In the genomic region with DNA sequence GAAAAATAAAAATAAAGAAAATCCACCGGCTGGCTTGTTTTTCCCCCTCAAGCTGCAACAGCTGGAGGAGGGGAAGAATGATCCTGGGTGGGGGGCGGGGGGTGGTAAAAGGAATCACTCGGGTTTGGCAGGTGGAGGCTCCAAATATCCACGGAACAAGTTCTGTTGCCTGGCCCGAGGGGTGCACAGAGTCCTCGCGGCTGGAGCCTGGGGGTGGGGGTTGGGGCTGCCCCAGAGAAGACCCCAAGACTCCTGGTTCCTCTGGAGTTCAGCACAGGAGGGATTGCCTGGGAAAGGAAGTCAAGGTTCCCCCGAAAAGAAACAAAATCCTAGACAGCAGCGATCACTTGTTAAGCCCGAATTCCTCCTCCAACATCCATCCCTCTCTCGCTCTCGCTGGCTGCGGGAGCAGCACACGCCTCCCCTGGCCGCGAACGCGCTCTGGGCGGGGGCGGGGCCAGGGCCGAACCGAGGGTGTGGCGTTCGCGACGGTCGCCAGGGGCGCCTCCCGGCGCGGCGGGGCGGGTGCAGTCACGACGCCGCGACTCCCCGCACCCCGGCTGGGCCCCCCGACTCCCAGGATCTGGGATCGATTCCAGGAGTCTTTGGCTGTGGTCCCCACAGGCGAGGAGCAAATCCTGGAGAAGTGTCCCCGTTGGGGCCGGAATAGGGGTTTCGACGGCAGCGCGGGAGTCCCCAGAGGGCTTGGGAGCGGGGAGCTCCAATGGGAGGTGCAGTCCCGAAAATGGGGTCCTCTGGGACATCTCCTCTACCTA, we compare ENCODE assay signal across 10 cellular contexts. TPM values are rescaled to one million over a fixed set of nuclear protein-coding genes. Genes with fewer than 3 reads are reported as not detected.
DNase-seq lines count a peak whose midpoint lies in the region; ATAC-seq and TF ChIP-seq lines count a peak whose summit lies in the region.
"Had no signal": no experiment of that assay in that cellular context is flagged by ENCODE, and none has a peak within 500 bp of the region (broad histone marks: within the 10 kb centered on the region; RNA-seq: fewer than 3 reads in every experiment).

KCNA4 (minus strand) TSS at position 443 of the 776 bp plus-strand sequence. CDS start 4,352 bp downstream, outside the sequence.

- H3K27me3 ChIP-seq in neural cell (ENCODE audit: insufficient read depth, low read depth, low read length) (peaks cover 30% of the 10 kb centered on the region), SJCRH30 (no peaks in the 10 kb centered on the region)

- H2AFZ ChIP-seq in neural cell (ENCODE audit: low read depth, low read length) = peak within 1 kb of the TSS; percentile 47

- no peak within 1 kb of the TSS; the same call in 1 of the 2 replicates for H3K4me3 ChIP-seq in AG10803 (ENCODE audit: low read length)
- H3K4me3 ChIP-seq in neural cell (ENCODE audit: low read length) = peak within 1 kb of the TSS; percentile 76
- H3K4me3 ChIP-seq in SJCRH30 = no peak within 1 kb of the TSS
- no peak within 1 kb of the TSS for H3K4me3 ChIP-seq in mucosa of descending colon

- no peaks in the 10 kb centered on the region for H3F3A ChIP-seq in neural cell (ENCODE audit: insufficient read depth, low read length, poor library complexity, severe bottlenecking)

- no peaks in the 10 kb centered on the region for H3K36me3 ChIP-seq in neural cell (ENCODE audit: insufficient read depth, low read length)
- H3K36me3 ChIP-seq in SJCRH30 = no peaks in the 10 kb centered on the region
- H3K36me3 ChIP-seq in mucosa of descending colon (ENCODE audit: low read depth) = no peaks in the 10 kb centered on the region

- intact Hi-C loops in mucosa of descending colon (cut with DNase I, micrococcal nuclease) = no loop called here

- H3K4me3 Mint-ChIP-seq in endothelial cell (ENCODE audit: unreplicated experiment) = peak within 1 kb of the TSS; percentile 72
- H3K4me3 Mint-ChIP-seq in stimulated activated naive B cell treated with anti-CD40 and anti-IgM and Interleukin-4, amounts not matched to agents 10 μg/mL and 1 μg/mL and 100 μg/mL, for 72 hours = no peak within 1 kb of the TSS

- no peak for ATAC-seq in stimulated activated naive B cell treated with anti-CD40 and anti-IgM and Interleukin-4, amounts not matched to agents 10 μg/mL and 1 μg/mL and 100 μg/mL, for 72 hours (replicated peaks)
- ATAC-seq in mucosa of descending colon = no peak
- ATAC-seq: Panc1 had no signal

- peak within 1 kb of the TSS; percentile 53 for H3K4me2 ChIP-seq in neural cell (ENCODE audit: low read length)

- no peaks in the 10 kb centered on the region for H3K36me3 Mint-ChIP-seq in endothelial cell (ENCODE audit: low read depth, unreplicated experiment)
- peaks cover 0 to 2% of the 10 kb centered on the region in 2 donors for H3K36me3 Mint-ChIP-seq in stimulated activated naive B cell treated with anti-CD40 and anti-IgM and Interleukin-4, amounts not matched to agents 10 μg/mL and 1 μg/mL and 100 μg/mL, for 72 hours

- peak within 1 kb of the TSS; percentile 67 for H3K9ac ChIP-seq in neural cell (ENCODE audit: low read length)

- TF ChIP-seq EP300 in neural cell (conservative IDR thresholded peaks at IDR 0.05; ENCODE audit: poor library complexity, severe bottlenecking) = no peak

- DNase-seq in AG10803 (ENCODE audit: low read depth) (peak; percentile 0), NCI-H1105 treated with DMSO at 0.1 percent for 48 hours (lab: John Stamatoyannopoulos, UW) (peak; percentile 35), endothelial cell (ENCODE audit: low spot score) (peak; percentile 62), OCI-M1 (lab: John Stamatoyannopoulos, UW) (no peak), SJCRH30 (no peak), mucosa of descending colon (no peak)
- no peak for DNase-seq in stimulated activated naive B cell treated with anti-CD40 and anti-IgM and Interleukin-4, amounts not matched to agents 10 μg/mL and 1 μg/mL and 100 μg/mL, for 72 hours

- H3K9me3 ChIP-seq in neural cell (ENCODE audit: low read length) = no peaks in the 10 kb centered on the region
- no peaks in the 10 kb centered on the region for H3K9me3 ChIP-seq in SJCRH30 (replicated peaks)
- H3K9me3 ChIP-seq in mucosa of descending colon = no peaks in the 10 kb centered on the region

- H3K27ac ChIP-seq in neural cell (ENCODE audit: low read length) = peak within 1 kb of the TSS; percentile 35
- no peak within 1 kb of the TSS for H3K27ac ChIP-seq in SJCRH30

- no peaks in the 10 kb centered on the region for H3K79me2 ChIP-seq in neural cell (replicated peaks; ENCODE audit: insufficient read depth, low read length)

- H3K4me1 Mint-ChIP-seq in endothelial cell (ENCODE audit: unreplicated experiment) = no peaks in the 10 kb centered on the region
- peaks cover 0 to 2% of the 10 kb centered on the region in 2 donors for H3K4me1 Mint-ChIP-seq in stimulated activated naive B cell treated with anti-CD40 and anti-IgM and Interleukin-4, amounts not matched to agents 10 μg/mL and 1 μg/mL and 100 μg/mL, for 72 hours

- peak; percentile 52 for TF ChIP-seq RAD21 in neural cell (conservative IDR thresholded peaks at IDR 0.05)

- H3K4me1 ChIP-seq in SJCRH30 (no peaks in the 10 kb centered on the region), mucosa of descending colon (ENCODE audit: low read depth) (no peaks in the 10 kb centered on the region)

- no peaks in the 10 kb centered on the region for H3K9me2 ChIP-seq in neural cell (ENCODE audit: insufficient read depth, low read length)

- no peaks in the 10 kb centered on the region for H3K9me3 Mint-ChIP-seq in endothelial cell (ENCODE audit: unreplicated experiment)
- peaks cover 0 to 4% of the 10 kb centered on the region in 2 donors for H3K9me3 Mint-ChIP-seq in stimulated activated naive B cell treated with anti-CD40 and anti-IgM and Interleukin-4, amounts not matched to agents 10 μg/mL and 1 μg/mL and 100 μg/mL, for 72 hours

- TF ChIP-seq CTCF in AG10803 (conservative IDR thresholded peaks at IDR 0.05; ENCODE audit: low read length) (no peak), endothelial cell (IDR thresholded peaks at IDR 0.05; ENCODE audit: unreplicated experiment) (peak; percentile 57), neural cell (IDR thresholded peaks at IDR 0.05; ENCODE audit: poor library complexity, severe bottlenecking) (peak; percentile 59), mucosa of descending colon (IDR thresholded peaks at IDR 0.05) (no peak)

- no peaks in the 10 kb centered on the region for H4K20me1 ChIP-seq in neural cell (ENCODE audit: insufficient read depth)

- no peak within 1 kb of the TSS for H3K27ac Mint-ChIP-seq in endothelial cell (ENCODE audit: unreplicated experiment)
- no peak within 1 kb of the TSS for H3K27ac Mint-ChIP-seq in stimulated activated naive B cell treated with anti-CD40 and anti-IgM and Interleukin-4, amounts not matched to agents 10 μg/mL and 1 μg/mL and 100 μg/mL, for 72 hours

- H3K27me3 Mint-ChIP-seq in endothelial cell (ENCODE audit: unreplicated experiment) = peaks cover 23% of the 10 kb centered on the region
- H3K27me3 Mint-ChIP-seq in stimulated activated naive B cell treated with anti-CD40 and anti-IgM and Interleukin-4, amounts not matched to agents 10 μg/mL and 1 μg/mL and 100 μg/mL, for 72 hours = peaks cover 29 to 37% of the 10 kb centered on the region in 2 donors

TF ChIP-seq in neural cell, 6 proteins besides CTCF, POLR2A, EP300 and RAD21:
- TF ChIP-seq POLR2AphosphoS5 (IDR thresholded peaks at IDR 0.05) = peak; percentile 30
- TF ChIP-seq REST (IDR thresholded peaks at IDR 0.05; ENCODE audit: borderline replicate concordance) = no peak
- peak; percentile 39 for TF ChIP-seq MXI1 (conservative IDR thresholded peaks at IDR 0.05; ENCODE audit: poor library complexity, severe bottlenecking)
- TF ChIP-seq TAF1 (IDR thresholded peaks at IDR 0.05; ENCODE audit: low read depth) = no peak
- TF ChIP-seq EZH2 (IDR thresholded peaks at IDR 0.05; ENCODE audit: borderline replicate concordance, insufficient read depth, low read length, poor library complexity, severe bottlenecking) = no peak
- TF ChIP-seq SMC3 (conservative IDR thresholded peaks at IDR 0.05; ENCODE audit: poor library complexity) = peak; percentile 33
TF ChIP-seq in neural cell: peak in this region for 3.

RNA-seq across cellular contexts. Expression of gene KCNA4, which starts in this region (rescaled TPM):
- total RNA-seq in endothelial cell (ENCODE audit: unreplicated experiment) (0.21 TPM), mucosa of descending colon (under 1 TPM in 1 of 3 donors, not detected in 2; 0.32 TPM)
- polyA plus RNA-seq in neural cell = 2.5 and 5.9 TPM in 2 replicates
- polyA minus RNA-seq in neural cell = 14.5 and 16.6 TPM in 2 replicates
- total RNA-seq in SJCRH30 (2014; rRNA removed; shearing (Covaris generic)) = not detected in 2 replicates
- polyA plus RNA-seq: keratinocyte had no signal

Comparison
In these comparisons a context has a peak if more than half of its experiments do, and no peak if none do; other contexts are left out.
1. Peak in DNase-seq in endothelial cell; RNA of the gene not detected or under 1 TPM.
2. DNase-seq: peak in AG10803 (single experiment) and NCI-H1105 treated with DMSO at 0.1 percent for 48 hours (single experiment); none in stimulated activated naive B cell treated with anti-CD40 and anti-IgM and Interleukin-4, amounts not matched to agents 10 μg/mL and 1 μg/mL and 100 μg/mL, for 72 hours (single experiment), OCI-M1 (single experiment), SJCRH30 (0 of 2) and mucosa of descending colon (0 of 3).
3. CTCF ChIP-seq: peak in endothelial cell (single experiment) and neural cell (single experiment); none in AG10803 (single experiment) and mucosa of descending colon (single experiment).